In genomic region chr2:20597868-20598183, GRCh38 we compare ENCODE assay signal across 1 cellular context.
TF ChIP-seq lines count a peak whose summit lies in the region.

No MANE protein-coding gene starts in this region.

TF ChIP-seq in H1, 55 proteins besides CTCF, POLR2A, EP300 and RAD21:
- TF ChIP-seq ZNF274 (IDR thresholded peaks at IDR 0.05; ENCODE audit: borderline replicate concordance, extremely low read depth, low read length), result no peak
- no peak for TF ChIP-seq TAF1 (IDR thresholded peaks at IDR 0.05; ENCODE audit: low read depth, low read length)
- TF ChIP-seq TAF7 (optimal IDR thresholded peaks at IDR 0.05; ENCODE audit: borderline replicate concordance, low read depth, low read length), result no peak
- TF ChIP-seq CTBP2 (IDR thresholded peaks at IDR 0.05; ENCODE audit: borderline replicate concordance, insufficient read depth, insufficient read length, low read length), result no peak
- TF ChIP-seq GTF2F1 (IDR thresholded peaks at IDR 0.05; ENCODE audit: borderline replicate concordance, low read depth, low read length), result no peak
- TF ChIP-seq CBX8 (IDR thresholded peaks at IDR 0.05; ENCODE audit: borderline replicate concordance, low read depth, low read length), result no peak
- TF ChIP-seq, protein P1, sequence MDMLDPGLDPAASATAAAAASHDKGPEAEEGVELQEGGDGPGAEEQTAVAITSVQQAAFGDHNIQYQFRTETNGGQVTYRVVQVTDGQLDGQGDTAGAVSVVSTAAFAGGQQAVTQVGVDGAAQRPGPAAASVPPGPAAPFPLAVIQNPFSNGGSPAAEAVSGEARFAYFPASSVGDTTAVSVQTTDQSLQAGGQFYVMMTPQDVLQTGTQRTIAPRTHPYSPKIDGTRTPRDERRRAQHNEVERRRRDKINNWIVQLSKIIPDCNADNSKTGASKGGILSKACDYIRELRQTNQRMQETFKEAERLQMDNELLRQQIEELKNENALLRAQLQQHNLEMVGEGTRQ (IDR thresholded peaks at IDR 0.05; ENCODE audit: low read length), result no peak
- TF ChIP-seq SUZ12 (IDR thresholded peaks at IDR 0.05; ENCODE audit: low read length), result no peak
- TF ChIP-seq MAFK (IDR thresholded peaks at IDR 0.05; ENCODE audit: low read depth, low read length), result no peak
- TF ChIP-seq SIRT6 (IDR thresholded peaks at IDR 0.05; ENCODE audit: low read length), result no peak
- no peak for TF ChIP-seq CHD1 (IDR thresholded peaks at IDR 0.05; ENCODE audit: low read depth, low read length)
- no peak for TF ChIP-seq TBP (IDR thresholded peaks at IDR 0.05; ENCODE audit: low read depth, low read length)
- TF ChIP-seq SP4 (IDR thresholded peaks at IDR 0.05; ENCODE audit: low read length), result no peak
- no peak for TF ChIP-seq RBBP5 (IDR thresholded peaks at IDR 0.05; ENCODE audit: borderline replicate concordance, low read depth, low read length)
- TF ChIP-seq RXRA (IDR thresholded peaks at IDR 0.05; ENCODE audit: insufficient read depth, low read depth, low read length), result no peak
- no peak for TF ChIP-seq SRF (IDR thresholded peaks at IDR 0.05; ENCODE audit: low read depth, low read length)
- no peak for TF ChIP-seq RFX5 (IDR thresholded peaks at IDR 0.05; ENCODE audit: borderline replicate concordance, low read depth, low read length)
